Comparison of ENCODE assay signal across 8 cellular contexts in the genomic region with DNA sequence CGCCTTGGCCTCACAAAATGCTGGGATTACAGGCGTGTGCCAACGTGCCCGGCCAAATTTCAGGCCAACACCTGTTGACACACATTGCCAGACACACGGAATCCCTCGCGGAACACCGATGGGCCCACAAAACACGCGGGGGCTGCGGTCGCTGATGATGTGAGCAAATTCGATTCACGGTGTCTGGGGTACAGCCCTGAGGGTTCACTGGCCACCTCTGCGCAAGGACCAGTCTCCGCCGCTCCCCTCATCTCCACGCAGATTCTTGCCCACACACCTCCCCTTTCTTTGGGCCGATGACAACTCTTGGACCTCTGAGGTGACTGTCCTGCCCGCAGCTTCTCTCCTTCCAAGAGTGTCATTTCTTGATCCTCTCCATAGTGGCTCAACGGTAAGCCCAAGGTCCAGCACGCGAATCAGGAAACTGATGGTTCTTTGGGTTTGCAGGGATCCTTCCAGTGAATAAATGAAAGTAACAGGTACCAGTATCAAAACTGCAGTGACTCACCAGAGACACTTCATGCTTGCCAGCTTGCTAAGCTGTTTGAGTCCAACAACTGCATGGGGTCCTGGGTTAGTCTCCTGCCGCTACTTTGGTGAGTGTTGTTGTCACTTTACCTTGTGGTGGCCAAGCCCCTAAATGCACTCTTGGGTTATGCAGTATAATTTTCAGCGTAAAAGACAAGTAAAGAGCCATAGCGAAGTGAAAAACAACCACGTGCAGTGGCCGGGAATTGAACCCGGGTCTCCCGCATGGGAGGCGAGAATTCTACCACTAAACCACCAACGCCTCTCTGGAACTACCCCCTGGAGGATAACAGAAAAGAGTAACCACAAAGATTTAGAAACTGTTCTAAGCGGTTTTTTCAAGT. TPM values are rescaled to one million over a fixed set of nuclear protein-coding genes. Genes with fewer than 3 reads are reported as not detected.
DNase-seq lines count a peak whose midpoint lies in the region; ATAC-seq and TF ChIP-seq lines count a peak whose summit lies in the region.

No MANE protein-coding gene starts in this region.

- H3K9me3 Mint-ChIP-seq in Caco-2 (ENCODE audit: unreplicated experiment) = no peaks in the 10 kb centered on the region
- H3K9me3 Mint-ChIP-seq in H9 = no peaks in the 10 kb centered on the region; a peak in 1 of 5 replicates
- no peaks in the 10 kb centered on the region for H3K9me3 Mint-ChIP-seq in chondrocyte (ENCODE audit: low read depth)

- H3K4me3 Mint-ChIP-seq in Caco-2 (ENCODE audit: unreplicated experiment) (peak overlapping the region; percentile 44), H9 (no peak overlapping the region; a peak in 1 of 5 replicates), chondrocyte (ENCODE audit: unreplicated experiment) (no peak overlapping the region)

- H2BK15ac ChIP-seq in H9 (ENCODE audit: low read depth, low read length) = no peak overlapping the region
- H2BK15ac ChIP-seq in mesendoderm (replicated peaks; ENCODE audit: low read depth) = no peak overlapping the region

- no peak overlapping the region for H3K4me3 ChIP-seq in Caco-2 (ENCODE audit: low read depth, low read length)
- H3K4me3 ChIP-seq in RWPE2 (ENCODE audit: severe bottlenecking) = no peak overlapping the region
- no peak overlapping the region for H3K4me3 ChIP-seq in cardiac fibroblast (replicated peaks in 1 of 2; ENCODE audit: low read depth in 2 of 2, low read length in 2 of 2)
- no peak overlapping the region for H3K4me3 ChIP-seq in mesendoderm (ENCODE audit: low read length)

- no peaks in the 10 kb centered on the region for H3K36me3 ChIP-seq in Caco-2 (ENCODE audit: control insufficient read depth, insufficient read depth, low read length)
- H3K36me3 ChIP-seq in RWPE2 (ENCODE audit: low read depth) = no peaks in the 10 kb centered on the region
- H3K36me3 ChIP-seq in mesendoderm (ENCODE audit: control insufficient read depth, insufficient read depth, low read length) = no peaks in the 10 kb centered on the region

- H3K4me1 Mint-ChIP-seq in Caco-2 (ENCODE audit: low read depth, unreplicated experiment) (peaks cover 7% of the 10 kb centered on the region), H9 (peaks cover 14 to 23% of the 10 kb centered on the region in 2 experiments), chondrocyte (ENCODE audit: low read depth) (no peaks in the 10 kb centered on the region)

- peaks cover 2% of the 10 kb centered on the region for H3K27me3 Mint-ChIP-seq in Caco-2 (ENCODE audit: insufficient read depth, unreplicated experiment)
- peaks cover 7% of the 10 kb centered on the region for H3K27me3 Mint-ChIP-seq in H9 (ENCODE audit: low read depth)
- H3K27me3 Mint-ChIP-seq in chondrocyte (ENCODE audit: low read depth) = peaks cover 6% of the 10 kb centered on the region

- no peak overlapping the region for H2AK5ac ChIP-seq in H9 (ENCODE audit: insufficient read length, low read length)
- no peak overlapping the region for H2AK5ac ChIP-seq in mesendoderm (ENCODE audit: low read length)

- CTCF ChIA-PET in Caco-2 (lab: Charles Lee) = no interaction called here

- no peak overlapping the region for H3K23ac ChIP-seq in H9 (ENCODE audit: insufficient read length, low read depth, low read length)
- H3K23ac ChIP-seq in mesendoderm (ENCODE audit: low read length) = no peak overlapping the region

- H3K9ac ChIP-seq in H9 (ENCODE audit: extremely low read depth, insufficient read length, low read length) = no peak overlapping the region
- no peak overlapping the region for H3K9ac ChIP-seq in mesendoderm (ENCODE audit: low read length)

- no peaks in the 10 kb centered on the region for H3K23me2 ChIP-seq in H9 (ENCODE audit: insufficient read length, low read depth, low read length, poor library complexity, severe bottlenecking)

- peaks cover 9% of the 10 kb centered on the region for H3K36me3 Mint-ChIP-seq in Caco-2 (ENCODE audit: insufficient read depth, unreplicated experiment)
- H3K36me3 Mint-ChIP-seq in H9 (ENCODE audit: insufficient read depth in 1 of 3, low read depth in 3 of 3) = no peaks in the 10 kb centered on the region
- H3K36me3 Mint-ChIP-seq in chondrocyte (ENCODE audit: low read depth) = no peaks in the 10 kb centered on the region

- H3K79me1 ChIP-seq in H9 (ENCODE audit: insufficient read depth, low read depth, low read length, poor library complexity, severe bottlenecking) = no peaks in the 10 kb centered on the region
- H3K79me1 ChIP-seq in mesendoderm (ENCODE audit: low read length) = no peaks in the 10 kb centered on the region

- no peaks in the 10 kb centered on the region for H3K79me2 ChIP-seq in H9 (ENCODE audit: insufficient read depth, low read length)
- no peaks in the 10 kb centered on the region for H3K79me2 ChIP-seq in mesendoderm (ENCODE audit: control insufficient read depth, insufficient read depth, low read length)

- H4K5ac ChIP-seq in H9 (ENCODE audit: insufficient read length, low read depth, low read length) (no peak overlapping the region), mesendoderm (ENCODE audit: low read length) (no peak overlapping the region)

- no peaks in the 10 kb centered on the region for H3K4me1 ChIP-seq in Caco-2
- peaks cover 3% of the 10 kb centered on the region; the same call in 1 of the 2 replicates for H3K4me1 ChIP-seq in H9 (ENCODE audit: insufficient read depth, low read length)
- H3K4me1 ChIP-seq in RWPE2 (ENCODE audit: insufficient read depth, poor library complexity, severe bottlenecking) = no peaks in the 10 kb centered on the region
- H3K4me1 ChIP-seq in mesendoderm (ENCODE audit: control insufficient read depth, low read depth, low read length) = no peaks in the 10 kb centered on the region

- WGBS in H9 (ENCODE audit: extremely low coverage, insufficient read length, low lambda C conversion rate) = no CpG with 5 or more reads among the region's 33 CpGs
- WGBS in mesendoderm (ENCODE audit: extremely low coverage, insufficient coverage, low lambda C conversion rate) = no CpG with 5 or more reads among the region's 33 CpGs

- intact Hi-C loops in Caco-2 (cut with micrococcal nuclease; ENCODE audit: unreplicated experiment) = no loop called here

- H2BK5ac ChIP-seq in H9 (ENCODE audit: insufficient read length, low read length) (no peak overlapping the region), mesendoderm (ENCODE audit: low read length) (no peak overlapping the region)

- H4K91ac ChIP-seq in H9 (ENCODE audit: insufficient read length, low read depth, low read length) = no peak overlapping the region

- no peak overlapping the region for H4K8ac ChIP-seq in H9 (replicated peaks; ENCODE audit: insufficient read length, low read depth, low read length)
- no peak overlapping the region for H4K8ac ChIP-seq in mesendoderm (ENCODE audit: low read depth, low read length)

- POLR2A ChIA-PET in Caco-2 (lab: Charles Lee) = no interaction called here

- H3K27ac ChIP-seq in H9 (ENCODE audit: insufficient read length, low read depth, low read length) (no peak overlapping the region), RWPE2 (ENCODE audit: poor library complexity, severe bottlenecking) (no peak overlapping the region), mesendoderm (ENCODE audit: low read depth, low read length) (no peak overlapping the region)

- H2BK120ac ChIP-seq in H9 (ENCODE audit: low read depth, low read length, poor library complexity, severe bottlenecking) = no peak overlapping the region
- H2BK120ac ChIP-seq in mesendoderm (ENCODE audit: low read depth, low read length) = no peak overlapping the region

- no peak overlapping the region for H2BK20ac ChIP-seq in H9 (ENCODE audit: low read depth, low read length, poor library complexity, severe bottlenecking)

- H3K27me3 ChIP-seq in Caco-2 (replicated peaks; ENCODE audit: control insufficient read depth, insufficient read depth, low read length) (no peaks in the 10 kb centered on the region), H9 (ENCODE audit: insufficient read depth, low read length) (no peaks in the 10 kb centered on the region), RWPE2 (ENCODE audit: insufficient read depth, poor library complexity, severe bottlenecking) (no peaks in the 10 kb centered on the region), mesendoderm (ENCODE audit: insufficient read depth, low read length, poor library complexity) (no peaks in the 10 kb centered on the region)

- H3K56ac ChIP-seq in H9 (ENCODE audit: insufficient read length, low read depth, low read length) = no peak overlapping the region
- no peak overlapping the region for H3K56ac ChIP-seq in mesendoderm (ENCODE audit: low read length)

- H2AFZ ChIP-seq in H9 (ENCODE audit: low read length) = no peak overlapping the region

- H3T11ph ChIP-seq in H9 (ENCODE audit: low read length) = no peak overlapping the region

- no peaks in the 10 kb centered on the region for H3K9me3 ChIP-seq in Caco-2
- H3K9me3 ChIP-seq in H9 (ENCODE audit: control insufficient read depth, low read depth, low read length) = no peaks in the 10 kb centered on the region
- H3K9me3 ChIP-seq in RWPE2 (ENCODE audit: severe bottlenecking) = no peaks in the 10 kb centered on the region

- H3K14ac ChIP-seq in H9 (ENCODE audit: insufficient read depth, low read length) = no peak overlapping the region; the same call in 1 of the 2 replicates

- peak; percentile 44 to 45 for DNase-seq in Caco-2
- DNase-seq in H9 = peak; percentile 67
- DNase-seq in RWPE2 (ENCODE audit: low spot score) = no peak
- peak; percentile 49 to 87 for DNase-seq in cardiac fibroblast (ENCODE audit: low read depth in 2 of 2)
- DNase-seq in mesendoderm = peak; percentile 86
- no peak for DNase-seq in NCI-H187 treated with DMSO at 0.1 percent for 48 hours (lab: John Stamatoyannopoulos, UW)
- DNase-seq in midbrain (lab: John Stamatoyannopoulos, UW) = no peak
- DNase-seq in chondrocyte (ENCODE audit: low spot score) = no peak

- H3K18ac ChIP-seq in H9 (ENCODE audit: insufficient read length, low read depth, low read length) (no peak overlapping the region), mesendoderm (ENCODE audit: low read length) (no peak overlapping the region)

- H3K27ac Mint-ChIP-seq in Caco-2 (ENCODE audit: unreplicated experiment) = peak overlapping the region; percentile 84
- peak overlapping the region in 1 of 3 experiments; percentile 34; a peak in 1 of 7 replicates for H3K27ac Mint-ChIP-seq in H9
- no peak overlapping the region for H3K27ac Mint-ChIP-seq in chondrocyte (ENCODE audit: unreplicated experiment)

- no TSS peak for BruUV-seq in Caco-2 (replicated peaks; lab: Mats Ljungman, UMichigan)

- no peak for TF ChIP-seq CTCF in Caco-2 (IDR thresholded peaks at IDR 0.05; ENCODE audit: insufficient read depth in 1 of 2, low read depth in 1 of 2, low read length in 1 of 2, severe bottlenecking in 1 of 2, unreplicated experiment in 1 of 2)
- TF ChIP-seq CTCF in H9 (conservative IDR thresholded peaks at IDR 0.05) = no peak
- TF ChIP-seq CTCF in RWPE2 (IDR thresholded peaks at IDR 0.05; ENCODE audit: poor library complexity, severe bottlenecking) = no peak
- no peak for TF ChIP-seq CTCF in cardiac fibroblast (IDR thresholded peaks at IDR 0.05; ENCODE audit: low read depth, low read length)
- no peak for TF ChIP-seq CTCF in chondrocyte (IDR thresholded peaks at IDR 0.05)

- no peaks in the 10 kb centered on the region for H4K20me1 ChIP-seq in H9 (ENCODE audit: control insufficient read depth, insufficient read depth, insufficient read length)

- H3K4ac ChIP-seq in H9 (ENCODE audit: low read depth, low read length) (no peak overlapping the region), mesendoderm (ENCODE audit: low read depth, low read length) (no peak overlapping the region)

- ATAC-seq in RWPE2 (ENCODE audit: low read depth) = peak; percentile 81

- peak overlapping the region; percentile 12 for H3K4me2 ChIP-seq in H9 (ENCODE audit: insufficient read depth, insufficient read length, low read length)
- no peak overlapping the region for H3K4me2 ChIP-seq in mesendoderm (ENCODE audit: low read length)

- H2BK12ac ChIP-seq in H9 (ENCODE audit: insufficient read length, low read depth, low read length) = no peak overlapping the region

RNA-seq across cellular contexts. Expression of a gene that starts 11.0 kb away (rescaled TPM):
- 1,622 and 1,638 TPM in 2 replicates for total RNA-seq in Caco-2 (2022)
- total RNA-seq in H9 (2021) = 1,874 and 2,051 TPM in 2 replicates
- not detected for polyA plus RNA-seq in mesendoderm (2013, experiment 1 of 2)
- polyA plus RNA-seq in mesendoderm (2013, experiment 2 of 2) = not detected
- total RNA-seq in chondrocyte = 1,438 to 1,620 TPM (median 1,579 TPM) in 3 replicates

Comparison
In these comparisons a context has a peak if more than half of its experiments do, and no peak if none do; other contexts are left out.
1. DNase-seq: peak in Caco-2 (2 of 2), H9 (single experiment), cardiac fibroblast (2 of 2) and mesendoderm (single experiment); none in RWPE2 (single experiment), NCI-H187 treated with DMSO at 0.1 percent for 48 hours (single experiment), midbrain (single experiment) and chondrocyte (single experiment).